In genomic region chr7:4808565-4808964, GRCh38 we compare ENCODE assay signal across 18 cellular contexts. TPM values are rescaled to one million over a fixed set of nuclear protein-coding genes. Genes with fewer than 3 reads are reported as not detected.
DNase-seq lines count a peak whose midpoint lies in the region; ATAC-seq and TF ChIP-seq lines count a peak whose summit lies in the region.
"Had no signal": no experiment of that assay in that cellular context is flagged by ENCODE, and none has a peak within 500 bp of the region (broad histone marks: within the 10 kb centered on the region; RNA-seq: fewer than 3 reads in every experiment).

No MANE protein-coding gene starts in this region.

- peaks cover 7 to 18% of the 10 kb centered on the region in 2 donors for H3K27me3 Mint-ChIP-seq in natural killer cell (ENCODE audit: low read depth in 2 of 2)
- peaks cover 12 to 22% of the 10 kb centered on the region in 2 donors for H3K27me3 Mint-ChIP-seq in natural killer cell treated with Interleukin-12 subunit alpha and Interleukin-12 subunit beta and Interleukin-15 and Interleukin-18, amount 100 ng/mL, for 72 hours
- peaks cover 14% of the 10 kb centered on the region for H3K27me3 Mint-ChIP-seq in central memory CD8-positive, alpha-beta T cell
- peaks cover 2 to 7% (median 2%) of the 10 kb centered on the region in 5 donors for H3K27me3 Mint-ChIP-seq in naive thymus-derived CD8-positive, alpha-beta T cell

- POLR2A ChIA-PET in naive thymus-derived CD8-positive, alpha-beta T cell (lab: Charles Lee) = no interaction called here

- WGBS in thyroid gland, 2 donors = 75 to 90% methylated on average over 37 of the region's 37 CpGs

- H3K36me3 ChIP-seq in thyroid gland = no peaks in the 10 kb centered on the region
- H3K36me3 ChIP-seq: MG63 had no signal

- no peak for TF ChIP-seq CTCF in natural killer cell (IDR thresholded peaks at IDR 0.05)
- no peak for TF ChIP-seq CTCF in thyroid gland (IDR thresholded peaks at IDR 0.05)

- H3K27ac ChIP-seq in thyroid gland = no peak overlapping the region
- H3K27ac ChIP-seq: A549 had no signal

- no peaks in the 10 kb centered on the region for H3K9me3 ChIP-seq in thyroid gland
- H3K9me3 ChIP-seq: A549, Caco-2, MG63 had no signal

- DNase-seq in natural killer cell = no peak
- DNase-seq in natural killer cell treated with Interleukin-12 subunit alpha and Interleukin-12 subunit beta and Interleukin-15 and Interleukin-18, amount 100 ng/mL, for 72 hours (ENCODE audit: low spot score) = no peak
- no peak for DNase-seq in central memory CD8-positive, alpha-beta T cell (ENCODE audit: low spot score in 2 of 2)
- no peak for DNase-seq in naive thymus-derived CD8-positive, alpha-beta T cell
- DNase-seq in COLO668 (lab: John Stamatoyannopoulos, UW; ENCODE audit: unreplicated experiment) = no peak
- DNase-seq in NCI-H1417 treated with DMSO at 0.1 percent for 48 hours (lab: John Stamatoyannopoulos, UW) = no peak
- DNase-seq in thyroid gland = no peak
- DNase-seq: Caco-2, DMS153, EL, HFFc6, MG63, NCI-H1092, NCI-H226, NCI-H526 treated with DMSO at 0.1 percent for 48 hours, Right ventricle myocardium superior had no signal

- H3K9me3 Mint-ChIP-seq in natural killer cell = peaks cover 0 to 2% of the 10 kb centered on the region in 2 donors
- no peaks in the 10 kb centered on the region for H3K9me3 Mint-ChIP-seq in natural killer cell treated with Interleukin-12 subunit alpha and Interleukin-12 subunit beta and Interleukin-15 and Interleukin-18, amount 100 ng/mL, for 72 hours
- no peaks in the 10 kb centered on the region for H3K9me3 Mint-ChIP-seq in central memory CD8-positive, alpha-beta T cell
- H3K9me3 Mint-ChIP-seq in naive thymus-derived CD8-positive, alpha-beta T cell = no peaks in the 10 kb centered on the region

- no peaks in the 10 kb centered on the region for H3K36me3 Mint-ChIP-seq in natural killer cell
- no peaks in the 10 kb centered on the region for H3K36me3 Mint-ChIP-seq in natural killer cell treated with Interleukin-12 subunit alpha and Interleukin-12 subunit beta and Interleukin-15 and Interleukin-18, amount 100 ng/mL, for 72 hours
- peaks cover 4% of the 10 kb centered on the region for H3K36me3 Mint-ChIP-seq in central memory CD8-positive, alpha-beta T cell (ENCODE audit: insufficient read depth)
- no peaks in the 10 kb centered on the region for H3K36me3 Mint-ChIP-seq in naive thymus-derived CD8-positive, alpha-beta T cell
- H3K36me3 Mint-ChIP-seq: CD14-positive monocyte had no signal

- peaks cover 0 to 8% of the 10 kb centered on the region in 2 donors for H3K4me1 Mint-ChIP-seq in natural killer cell
- peaks cover 4 to 17% of the 10 kb centered on the region in 2 donors for H3K4me1 Mint-ChIP-seq in natural killer cell treated with Interleukin-12 subunit alpha and Interleukin-12 subunit beta and Interleukin-15 and Interleukin-18, amount 100 ng/mL, for 72 hours (ENCODE audit: low read depth in 2 of 2)
- H3K4me1 Mint-ChIP-seq in central memory CD8-positive, alpha-beta T cell = peaks cover 5% of the 10 kb centered on the region
- H3K4me1 Mint-ChIP-seq in naive thymus-derived CD8-positive, alpha-beta T cell = peaks cover 8 to 19% (median 11%) of the 10 kb centered on the region in 4 donors

- ATAC-seq in natural killer cell = no peak
- ATAC-seq in natural killer cell treated with Interleukin-12 subunit alpha and Interleukin-12 subunit beta and Interleukin-15 and Interleukin-18, amount 100 ng/mL, for 72 hours = no peak
- ATAC-seq in central memory CD8-positive, alpha-beta T cell (replicated peaks; ENCODE audit: extremely low read depth, poor library complexity, severe bottlenecking) = no peak
- ATAC-seq in naive thymus-derived CD8-positive, alpha-beta T cell = no peak
- ATAC-seq: A549 had no signal

- no peak overlapping the region for H3K4me3 ChIP-seq in thyroid gland (replicated peaks in 1 of 3)
- H3K4me3 ChIP-seq: A549, MG63 had no signal

- H3K4me1 ChIP-seq in thyroid gland = no peaks in the 10 kb centered on the region
- H3K4me1 ChIP-seq: A549, Caco-2 had no signal

- no peak for TF ChIP-seq POLR2A in thyroid gland (IDR thresholded peaks at IDR 0.05)

- peak overlapping the region; percentile 60 for H3K4me3 Mint-ChIP-seq in natural killer cell
- no peak overlapping the region for H3K4me3 Mint-ChIP-seq in natural killer cell treated with Interleukin-12 subunit alpha and Interleukin-12 subunit beta and Interleukin-15 and Interleukin-18, amount 100 ng/mL, for 72 hours
- H3K4me3 Mint-ChIP-seq in central memory CD8-positive, alpha-beta T cell = peak overlapping the region; percentile 49
- peak overlapping the region in 9 of 10 donors; percentile 30 to 88 (median 43) for H3K4me3 Mint-ChIP-seq in naive thymus-derived CD8-positive, alpha-beta T cell
- H3K4me3 Mint-ChIP-seq: HFFc6 had no signal

- intact Hi-C loops in natural killer cell (cut with micrococcal nuclease) (no loop called here), thyroid gland (cut with DNase I) (loop anchor here (10.0 kb wide), 1 partner anchor 276 kb away; no protein-coding TSS in a partner anchor)

- H3K27me3 ChIP-seq in thyroid gland = no peaks in the 10 kb centered on the region
- H3K27me3 ChIP-seq: MG63 had no signal

- H3K27ac Mint-ChIP-seq in natural killer cell = no peak overlapping the region
- H3K27ac Mint-ChIP-seq in natural killer cell treated with Interleukin-12 subunit alpha and Interleukin-12 subunit beta and Interleukin-15 and Interleukin-18, amount 100 ng/mL, for 72 hours = peak overlapping the region in 1 of 2 donors; percentile 87
- H3K27ac Mint-ChIP-seq in central memory CD8-positive, alpha-beta T cell (ENCODE audit: low read depth) = peak overlapping the region; percentile 19
- H3K27ac Mint-ChIP-seq in naive thymus-derived CD8-positive, alpha-beta T cell = peak overlapping the region in 3 of 10 donors; percentile 25 to 89 (median 67)
- H3K27ac Mint-ChIP-seq: HFFc6 had no signal

RNA-seq across cellular contexts. Expression of gene AP5Z1, which starts 33.1 kb away (rescaled TPM):
- total RNA-seq in natural killer cell (100 to 1,000 TPM; 140 to 156 (median 143) TPM), thyroid gland (10 to 100 TPM; 19.7 to 35.4 (median 25.4) TPM)
- 10 to 100 TPM; 87.3 to 99.4 TPM for total RNA-seq in natural killer cell treated with Interleukin-12 subunit alpha and Interleukin-12 subunit beta and Interleukin-15 and Interleukin-18, amount 100 ng/mL, for 72 hours
- 100 to 1,000 TPM; 109 to 111 TPM for total RNA-seq in naive thymus-derived CD8-positive, alpha-beta T cell
- polyA plus RNA-seq in naive thymus-derived CD8-positive, alpha-beta T cell = 10 to 100 TPM; 25.2 to 44.1 (median 34.1) TPM

RNA-seq across cellular contexts. Expression of gene PAPOLB, which starts 53.3 kb away (rescaled TPM):
- total RNA-seq in natural killer cell = under 1 TPM; 0.14 to 0.36 (median 0.20) TPM
- total RNA-seq in natural killer cell treated with Interleukin-12 subunit alpha and Interleukin-12 subunit beta and Interleukin-15 and Interleukin-18, amount 100 ng/mL, for 72 hours = under 1 TPM in 1 of 2 donors, not detected in 1; 0.10 TPM
- not detected for total RNA-seq in naive thymus-derived CD8-positive, alpha-beta T cell
- not detected for polyA plus RNA-seq in naive thymus-derived CD8-positive, alpha-beta T cell
- total RNA-seq in thyroid gland = 1 to 10 TPM in 1 of 4 donors, under 1 TPM in 3; 0.22 to 1.4 (median 0.37) TPM
- total RNA-seq: Caco-2, HFFc6 had no signal
- polyA plus RNA-seq: A549, CD14-positive monocyte had no signal
